In the genomic region with DNA sequence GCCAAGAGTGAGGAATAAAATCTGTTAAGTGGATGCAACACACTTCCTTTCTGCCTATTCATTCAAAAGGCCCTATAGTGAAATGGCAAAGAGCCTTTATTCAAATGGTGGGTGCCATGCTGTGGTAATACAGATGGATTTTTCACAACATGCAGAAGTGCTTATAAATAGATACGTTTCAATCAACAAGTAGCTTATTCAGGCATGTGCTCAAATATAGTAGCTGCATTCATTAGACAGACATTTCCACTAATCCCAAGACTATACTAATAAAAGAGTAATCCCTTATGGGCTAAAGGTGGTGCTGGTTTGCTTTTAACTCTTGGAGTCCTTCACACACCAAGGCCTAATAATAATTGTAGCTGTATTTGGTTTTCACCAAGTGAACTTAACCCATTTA, we compare ENCODE assay signal across 11 cellular contexts.
"Had no signal": no experiment of that assay in that cellular context is flagged by ENCODE, and none has a peak within 500 bp of the region (broad histone marks: within the 10 kb centered on the region; RNA-seq: fewer than 3 reads in every experiment).

No MANE protein-coding gene starts in this region.

- DNase-seq: activated CD4-positive, alpha-beta T cell treated with anti-CD3 and anti-CD28 coated beads, Interleukin-2, amount 50 U/mL, for 4 hours; activated CD4-positive, CD25-positive, alpha-beta regulatory T cell treated with anti-CD3 and anti-CD28 coated beads, Interleukin-2, amount 50 U/mL, for 72 hours; activated effector memory CD4-positive, alpha-beta T cell treated with Interleukin-2 at 50 U/mL for 16 hours; activated T-cell treated with anti-CD3 and anti-CD28 coated beads, Interleukin-2, amount 50 U/mL, for 24 hours; mesenchymal stem cell; pancreas; stimulated activated CD4-positive, alpha-beta T cell treated with anti-CD3 and anti-CD28 coated beads, Interleukin-2, amount 100 ng/mL, for 48 hours; stimulated activated naive CD4-positive, alpha-beta T cell treated with Interleukin-2 at 50 U/mL for 16 hours; upper lobe of left lung had no signal

- ATAC-seq: activated naive CD4-positive, alpha-beta T cell treated with anti-CD3 and anti-CD28 coated beads, Interleukin-2, amount 50 U/mL, for 72 hours; pancreas; sciatic nerve had no signal
